ENCODE assay signal across 1 cellular context in genomic region chr1:244461254-244462071, GRCh38.
A peak's percentile ranks its signal among the peaks of the same experiment; 100 is the strongest.
TF ChIP-seq lines count a peak whose summit lies in the region.

TSS of gene CATSPERE (plus strand) at chr1:244461273. CDS start at chr1:244461430, 157 bp downstream.

TF ChIP-seq in GM12878, 131 proteins besides CTCF, POLR2A, EP300 and RAD21 (continues in another document):
- TF ChIP-seq ZBTB33 (IDR thresholded peaks at IDR 0.05) (0 out of 2 replicates have a peak, but pooled peaks have one; percentile 42), BRCA1 (IDR thresholded peaks at IDR 0.05; ENCODE audit: low read depth, low read length) (no peak), JUNB (IDR thresholded peaks at IDR 0.05) (no peak), IKZF1 (conservative IDR thresholded peaks at IDR 0.05) (peak; percentile 80), WRNIP1 (IDR thresholded peaks at IDR 0.05; ENCODE audit: borderline replicate concordance, low read depth, low read length) (no peak), CREB1 (IDR thresholded peaks at IDR 0.05; ENCODE audit: low read depth) (no peak), NR2C1 (IDR thresholded peaks at IDR 0.05) (no peak), ATF3 (IDR thresholded peaks at IDR 0.05; ENCODE audit: borderline replicate concordance, extremely low read depth, low read depth, low read length) (0 out of 2 replicates have a peak, but pooled peaks have one; percentile 30), ASH2L (IDR thresholded peaks at IDR 0.05; ENCODE audit: borderline replicate concordance, low read depth) (no peak), ETV6 (conservative IDR thresholded peaks at IDR 0.05 in 1 of 2, IDR thresholded peaks at IDR 0.05 in 1 of 2; ENCODE audit: borderline replicate concordance in 1 of 2, low read depth in 1 of 2) (no peak), ZSCAN29 (IDR thresholded peaks at IDR 0.05) (no peak), CEBPB (IDR thresholded peaks at IDR 0.05; ENCODE audit: borderline replicate concordance in 1 of 2, low read depth in 2 of 2, low read length in 2 of 2) (no peak), IRF5 (IDR thresholded peaks at IDR 0.05; ENCODE audit: borderline replicate concordance) (no peak), CHD4 (IDR thresholded peaks at IDR 0.05) (no peak), BACH1 (IDR thresholded peaks at IDR 0.05; ENCODE audit: borderline replicate concordance) (0 out of 2 replicates have a peak, but pooled peaks have one; percentile 57), ZBTB11 (CRISPR knock-in tag; IDR thresholded peaks at IDR 0.05) (no peak), RFX5 (IDR thresholded peaks at IDR 0.05; ENCODE audit: low read depth, low read length) (no peak), IKZF2 (IDR thresholded peaks at IDR 0.05) (no peak; a peak in 1 of 4 replicates), SMAD5 (IDR thresholded peaks at IDR 0.05; ENCODE audit: low read depth) (no peak), USF2 (IDR thresholded peaks at IDR 0.05; ENCODE audit: borderline replicate concordance, low read depth, low read length) (no peak), BCL3 (IDR thresholded peaks at IDR 0.05; ENCODE audit: borderline replicate concordance, insufficient read depth, low read depth, low read length, poor library complexity, severe bottlenecking) (no peak), PRDM15 (CRISPR knock-in tag; IDR thresholded peaks at IDR 0.05) (no peak), RB1 (IDR thresholded peaks at IDR 0.05; ENCODE audit: borderline replicate concordance) (no peak), MYB (IDR thresholded peaks at IDR 0.05; ENCODE audit: borderline replicate concordance, low read depth, low read length) (no peak), ZBED1 (IDR thresholded peaks at IDR 0.05; ENCODE audit: borderline replicate concordance) (no peak), TBL1XR1 (IDR thresholded peaks at IDR 0.05; ENCODE audit: low read depth, low read length) (no peak), E2F4 (IDR thresholded peaks at IDR 0.05; ENCODE audit: low read depth, low read length) (no peak), HCFC1 (IDR thresholded peaks at IDR 0.05; ENCODE audit: low read length) (peak; percentile 37; the same call in 1 of the 2 replicates), KLF5 (IDR thresholded peaks at IDR 0.05; ENCODE audit: partially characterized antibody) (peak; percentile 38), SMC3 (IDR thresholded peaks at IDR 0.05; ENCODE audit: borderline replicate concordance, low read length) (no peak), ZZZ3 (IDR thresholded peaks at IDR 0.05; ENCODE audit: control insufficient read depth, insufficient read length, low read depth) (no peak), RCOR1 (conservative IDR thresholded peaks at IDR 0.05; ENCODE audit: low read depth, low read length) (no peak), CHD2 (IDR thresholded peaks at IDR 0.05; ENCODE audit: borderline replicate concordance, low read depth, low read length) (peak; percentile 44; the same call in 1 of the 2 replicates), PML (IDR thresholded peaks at IDR 0.05; ENCODE audit: low read length) (no peak), ZNF217 (IDR thresholded peaks at IDR 0.05) (no peak), ZNF687 (IDR thresholded peaks at IDR 0.05) (peak; percentile 85), POU2F2 (IDR thresholded peaks at IDR 0.05; ENCODE audit: borderline replicate concordance, low read depth, low read length) (no peak), MEF2A (IDR thresholded peaks at IDR 0.05; ENCODE audit: insufficient read depth, low read depth, low read length) (no peak), CBX5 (IDR thresholded peaks at IDR 0.05; ENCODE audit: low read depth) (no peak), KAT2A (conservative IDR thresholded peaks at IDR 0.05; ENCODE audit: control insufficient read depth, low read depth, low read length) (no peak), CBX3 (IDR thresholded peaks at IDR 0.05; ENCODE audit: borderline replicate concordance, low read depth) (no peak)
